1 cellular context compared by ENCODE assay signal in genomic region chr11:67056640-67057409, GRCh38.
TF ChIP-seq lines count a peak whose summit lies in the region.

Gene RHOD, plus strand, starts transcription at chr11:67056847. Its CDS starts 56 bp downstream, at chr11:67056903.

TF ChIP-seq in K562, 482 proteins besides CTCF, POLR2A, EP300 and RAD21 (continued from another document):
- no peak for TF ChIP-seq ZBTB40 (IDR thresholded peaks at IDR 0.05)
- no peak for TF ChIP-seq ZBTB40 (CRISPR knock-in tag; IDR thresholded peaks at IDR 0.05)
- no peak for TF ChIP-seq SIX5 (IDR thresholded peaks at IDR 0.05; ENCODE audit: borderline replicate concordance in 1 of 2, insufficient read depth in 1 of 2, low read depth in 1 of 2, low read length in 2 of 2)
- TF ChIP-seq SMAD2 (IDR thresholded peaks at IDR 0.05; ENCODE audit: low read depth, low read length), result no peak
- no peak for TF ChIP-seq GTF2E2 (tag; IDR thresholded peaks at IDR 0.05)
- no peak for TF ChIP-seq TSC22D4 (tag; IDR thresholded peaks at IDR 0.05)
- TF ChIP-seq ZNF41 (CRISPR knock-in tag; conservative IDR thresholded peaks at IDR 0.05), result no peak
- no peak for TF ChIP-seq KLF10 (CRISPR knock-in tag; IDR thresholded peaks at IDR 0.05)
- TF ChIP-seq FOXA3 (CRISPR knock-in tag; conservative IDR thresholded peaks at IDR 0.05 in 1 of 2, IDR thresholded peaks at IDR 0.05 in 1 of 2), result no peak
